Comparison of ENCODE assay signal across 26 cellular contexts in the genomic region with DNA sequence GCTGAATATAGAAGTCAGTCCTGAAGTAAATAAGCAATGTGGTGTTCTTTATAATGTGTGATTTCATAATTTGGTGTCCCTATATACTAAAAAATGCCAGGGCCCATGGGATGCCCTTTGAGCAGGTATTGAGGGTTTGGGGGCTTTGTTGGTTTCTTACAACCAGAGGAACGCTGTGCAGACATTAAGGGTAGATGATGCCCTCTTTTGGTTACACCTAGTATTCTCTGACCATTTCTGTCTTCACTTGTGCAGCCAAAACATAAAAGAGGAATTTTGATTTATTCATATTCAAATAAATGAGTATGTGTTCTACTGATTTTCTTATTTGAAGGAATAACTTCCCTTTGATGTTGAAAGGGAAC. TPM values are rescaled to one million over a fixed set of nuclear protein-coding genes. Genes with fewer than 3 reads are reported as not detected.
"Had no signal": no experiment of that assay in that cellular context is flagged by ENCODE, and none has a peak within 500 bp of the region (broad histone marks: within the 10 kb centered on the region; RNA-seq: fewer than 3 reads in every experiment).

No MANE protein-coding gene starts in this region.

- H2AFZ ChIP-seq: hepatocyte, parathyroid adenoma had no signal

- H3K27ac Mint-ChIP-seq: activated CD4-positive, alpha-beta memory T cell treated with anti-CD3 and anti-CD28 coated beads, Interleukin-2, amount 10 ng/mL, durations not matched to agents 7 days and 5 days; activated CD4-positive, alpha-beta T cell treated with anti-CD3 and anti-CD28 coated beads, Interleukin-2, amount 10 ng/mL, durations not matched to agents 24 days and 14 days; activated naive CD4-positive, alpha-beta T cell treated with anti-CD3 and anti-CD28 coated beads, Interleukin-2, amount 50 U/mL, for 72 hours; activated T-helper 2 cell treated with anti-CD3 and anti-CD28 coated beads, Interferon-gamma antibody, Interleukin-2, Interleukin-4, amounts not matched to agents 10 μg/mL and 5 μg/mL and 100 μg/mL, durations not matched to agents 14 hours and 24 hours and 36 hours; natural killer cell treated with Interleukin-12 subunit alpha and Interleukin-12 subunit beta and Interleukin-15 and Interleukin-18, amount 100 ng/mL, for 72 hours; T-helper 17 cell had no signal

- H3K4me3 ChIP-seq: hepatocyte, left ventricle myocardium inferior, lung, mucosa of descending colon, spleen, tibial nerve had no signal

- H3K9me3 Mint-ChIP-seq: activated T-cell treated with anti-CD3 and anti-CD28 coated beads, Interleukin-2, amount 50 U/mL, for 4 hours; natural killer cell treated with Interleukin-12 subunit alpha and Interleukin-12 subunit beta and Interleukin-15 and Interleukin-18, amount 100 ng/mL, for 72 hours had no signal

- H3K36me3 ChIP-seq: gastrocnemius medialis, left ventricle myocardium inferior, spleen, tibial nerve had no signal

- H3K9me3 ChIP-seq: gastrocnemius medialis, left ventricle myocardium inferior, mucosa of descending colon, tibial nerve had no signal

- H3K4me3 Mint-ChIP-seq: activated CD4-positive, alpha-beta memory T cell treated with anti-CD3 and anti-CD28 coated beads, Interleukin-2, amount 10 ng/mL, durations not matched to agents 7 days and 5 days; activated CD4-positive, alpha-beta T cell treated with anti-CD3 and anti-CD28 coated beads, Interleukin-2, amount 10 ng/mL, durations not matched to agents 24 days and 14 days; activated T-cell treated with anti-CD3 and anti-CD28 coated beads, Interleukin-2, amount 50 U/mL, for 4 hours; central memory CD8-positive, alpha-beta T cell; natural killer cell treated with Interleukin-12 subunit alpha and Interleukin-12 subunit beta and Interleukin-15 and Interleukin-18, amount 100 ng/mL, for 72 hours; T-helper 17 cell had no signal

- H3K4me1 ChIP-seq: parathyroid adenoma had no signal

- DNase-seq: activated CD4-positive, alpha-beta memory T cell treated with anti-CD3 and anti-CD28 coated beads, Interleukin-2, amount 10 ng/mL, durations not matched to agents 7 days and 5 days; activated CD4-positive, alpha-beta T cell treated with anti-CD3 and anti-CD28 coated beads, Interleukin-2, amount 10 ng/mL, durations not matched to agents 24 days and 14 days; activated T-cell treated with anti-CD3 and anti-CD28 coated beads, Interleukin-2, amount 50 U/mL, for 4 hours; effector memory CD4-positive, alpha-beta T cell; erythroblast; gastrocnemius medialis; islet precursor cell; left ventricle myocardium inferior; mucosa of descending colon; right cardiac atrium; spleen; stimulated activated naive CD4-positive, alpha-beta T cell; T-helper 17 cell; T1000; WERI-Rb-1 had no signal

- H3K9ac ChIP-seq: parathyroid adenoma had no signal

- H3K27ac ChIP-seq: hepatocyte, left ventricle myocardium inferior, parathyroid adenoma, spleen, tibial nerve, WERI-Rb-1 had no signal

- H3K79me2 ChIP-seq: hepatocyte, parathyroid adenoma had no signal

RNA-seq across cellular contexts. Expression of a gene that starts 3.0 kb away (rescaled TPM):
- total RNA-seq: activated CD4-positive, alpha-beta memory T cell treated with anti-CD3 and anti-CD28 coated beads, Interleukin-2, amount 10 ng/mL, durations not matched to agents 7 days and 5 days; activated CD4-positive, alpha-beta T cell treated with anti-CD3 and anti-CD28 coated beads, Interleukin-2, amount 10 ng/mL, durations not matched to agents 24 days and 14 days; activated naive CD4-positive, alpha-beta T cell treated with anti-CD3 and anti-CD28 coated beads, Interleukin-2, amount 50 U/mL, for 72 hours; activated T-cell treated with anti-CD3 and anti-CD28 coated beads, Interleukin-2, amount 50 U/mL, for 4 hours; activated T-helper 2 cell treated with anti-CD3 and anti-CD28 coated beads, Interferon-gamma antibody, Interleukin-2, Interleukin-4, amounts not matched to agents 10 μg/mL and 5 μg/mL and 100 μg/mL, durations not matched to agents 14 hours and 24 hours and 36 hours; bronchial epithelial cell; dermis microvascular lymphatic vessel endothelial cell; left ventricle myocardium inferior; myocyte; natural killer cell treated with Interleukin-12 subunit alpha and Interleukin-12 subunit beta and Interleukin-15 and Interleukin-18, amount 100 ng/mL, for 72 hours; spleen; T-helper 17 cell had no signal
